In the genomic region with DNA sequence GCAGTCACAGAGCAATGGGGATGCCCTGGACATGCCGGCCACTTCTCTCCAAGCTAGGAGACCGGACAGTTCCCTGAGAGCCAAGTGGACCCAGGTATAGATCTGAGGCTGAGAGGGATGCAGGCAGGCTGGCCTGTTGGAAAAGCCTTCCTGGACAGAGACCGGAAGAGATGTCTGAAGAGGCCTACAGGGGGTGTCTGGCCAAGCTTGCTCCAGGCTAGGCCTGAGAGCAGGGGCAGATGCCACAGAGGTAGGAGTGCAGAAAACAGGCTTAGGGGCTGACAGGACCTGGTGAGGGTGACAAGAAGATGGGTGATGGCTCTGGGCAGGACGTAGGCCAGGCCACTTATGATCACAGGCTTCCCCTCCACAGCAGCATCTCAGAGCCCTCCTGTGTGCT, we compare ENCODE assay signal across 15 cellular contexts. TPM values are rescaled to one million over a fixed set of nuclear protein-coding genes. Genes with fewer than 3 reads are reported as not detected.
DNase-seq lines count a peak whose midpoint lies in the region; ATAC-seq, FAIRE-seq and TF ChIP-seq lines count a peak whose summit lies in the region.
"Had no signal": no experiment of that assay in that cellular context is flagged by ENCODE, and none has a peak within 500 bp of the region (broad histone marks: within the 10 kb centered on the region; RNA-seq: fewer than 3 reads in every experiment).

No MANE protein-coding gene starts in this region.

- no peaks in the 10 kb centered on the region for H4K20me1 ChIP-seq in GM23338 (replicated peaks; ENCODE audit: insufficient read depth)
- H4K20me1 ChIP-seq in K562 (replicated peaks; ENCODE audit: control insufficient read depth, insufficient read depth, low read length) = 0 out of 2 replicates have a peak, but pooled peaks cover 4% of the 10 kb centered on the region

- CTCF ChIA-PET in K562 (lab: Yijun Ruan, JAX; ENCODE audit: low intra/inter-chr PET ratio) = no interaction called here

- H3K9me3 ChIP-seq in K562 (replicated peaks; ENCODE audit: control insufficient read depth, insufficient read depth, low read depth, low read length) (no peaks in the 10 kb centered on the region), ovary (no peaks in the 10 kb centered on the region), suprapubic skin (no peaks in the 10 kb centered on the region)

- H3K36me3 ChIP-seq in GM23338 (ENCODE audit: insufficient read depth) (no peaks in the 10 kb centered on the region), K562 (ENCODE audit: control insufficient read depth, insufficient read depth, low read length) (peaks cover 9% of the 10 kb centered on the region; the same call in 2 of the 3 replicates), ovary (no peaks in the 10 kb centered on the region), suprapubic skin (peaks cover 23% of the 10 kb centered on the region)

- peaks cover 4% of the 10 kb centered on the region for H3K27me3 Mint-ChIP-seq in GM23338 (ENCODE audit: insufficient read depth, low read depth, poor library complexity)
- H3K27me3 Mint-ChIP-seq: CD4-positive, alpha-beta T cell had no signal

- H3F3A ChIP-seq in GM23338 (replicated peaks; ENCODE audit: low read depth) = no peaks in the 10 kb centered on the region

- H3K27ac ChIP-seq in GM23338 (ENCODE audit: low read depth) (no peak overlapping the region), K562 (ENCODE audit: extremely low read depth, low read depth, low read length) (no peak overlapping the region), ovary (no peak overlapping the region), suprapubic skin (no peak overlapping the region)
- H3K27ac ChIP-seq: GM23248 had no signal

- intact Hi-C loops in K562 (cut with micrococcal nuclease) (no loop called here), ovary (cut with DNase I) (no loop called here)

- TF ChIP-seq CTCF in GM23338 (conservative IDR thresholded peaks at IDR 0.05; ENCODE audit: low read depth in 2 of 2) (no peak), K562 (IDR thresholded peaks at IDR 0.05 in 2 of 3, conservative IDR thresholded peaks at IDR 0.05 in 1 of 3; ENCODE audit: insufficient read depth in 2 of 3, low read depth in 1 of 3, low read length in 3 of 3) (no peak), ovary (IDR thresholded peaks at IDR 0.05) (no peak), suprapubic skin (IDR thresholded peaks at IDR 0.05) (no peak)

- H3K9me2 ChIP-seq in GM23338 (ENCODE audit: insufficient read depth) = no peaks in the 10 kb centered on the region

- H3K4me1 Mint-ChIP-seq in GM23338 = no peaks in the 10 kb centered on the region
- H3K4me1 Mint-ChIP-seq in stimulated activated effector memory CD8-positive, alpha-beta T cell treated with anti-CD3 and anti-CD28 coated beads, Interleukin-12 subunit alpha, Interleukin-12 subunit beta, amount 100 ng/mL, for 72 hours = no peaks in the 10 kb centered on the region

- H2AFZ ChIP-seq in GM23338 (no peak overlapping the region), K562 (ENCODE audit: low read depth, low read length) (no peak overlapping the region)
- H2AFZ ChIP-seq: GM23248 had no signal

- 77% methylated on average over 4 of the region's 4 CpGs for WGBS in K562 (ENCODE audit: insufficient coverage, low coverage, missing lambda C conversion rate)
- WGBS in ovary, 3 donors = 92 to 97% (median 92%) methylated on average over 4 of the region's 4 CpGs
- 92% methylated on average over 3 of the region's 4 CpGs for WGBS in suprapubic skin

- no peaks in the 10 kb centered on the region for H3K79me2 ChIP-seq in GM23338 (replicated peaks; ENCODE audit: insufficient read depth)
- no peaks in the 10 kb centered on the region for H3K79me2 ChIP-seq in K562 (ENCODE audit: control insufficient read depth, insufficient read depth, low read length)

- no peak overlapping the region for H3K4me3 ChIP-seq in GM23338
- no peak overlapping the region for H3K4me3 ChIP-seq in K562
- H3K4me3 ChIP-seq in ovary = no peak overlapping the region
- H3K4me3 ChIP-seq in suprapubic skin = no peak overlapping the region
- H3K4me3 ChIP-seq: GM12878, GM23248 had no signal

- H3K27ac Mint-ChIP-seq in GM23338 = no peak overlapping the region; the same call in 1 of the 2 replicates
- H3K27ac Mint-ChIP-seq in stimulated activated effector memory CD8-positive, alpha-beta T cell treated with anti-CD3 and anti-CD28 coated beads, Interleukin-12 subunit alpha, Interleukin-12 subunit beta, amount 100 ng/mL, for 72 hours = peak overlapping the region; percentile 14
- H3K27ac Mint-ChIP-seq: CD4-positive, alpha-beta T cell had no signal

- H3K4me1 ChIP-seq in GM23338 (ENCODE audit: insufficient read depth) (no peaks in the 10 kb centered on the region), K562 (replicated peaks in 1 of 2; ENCODE audit: control insufficient read depth in 2 of 2, insufficient read depth in 2 of 2, low read length in 2 of 2) (peaks cover 0 to 3% of the 10 kb centered on the region in 2 experiments; a peak in 2 of 5 replicates), ovary (ENCODE audit: insufficient read depth) (no peaks in the 10 kb centered on the region), suprapubic skin (no peaks in the 10 kb centered on the region)

- H3K9me1 ChIP-seq in K562 (ENCODE audit: control insufficient read depth, insufficient read depth, low read length) = peaks cover 3% of the 10 kb centered on the region

- no peak overlapping the region for H3K4me2 ChIP-seq in GM23338
- no peak overlapping the region for H3K4me2 ChIP-seq in K562 (ENCODE audit: insufficient read depth, low read length)

- TF ChIP-seq POLR2A in K562 (conservative IDR thresholded peaks at IDR 0.05) = no peak
- TF ChIP-seq POLR2A in ovary (IDR thresholded peaks at IDR 0.05) = no peak
- TF ChIP-seq POLR2A in suprapubic skin (IDR thresholded peaks at IDR 0.05) = no peak

- no peaks in the 10 kb centered on the region; the same call in 2 of the 3 replicates for H3K9me3 Mint-ChIP-seq in GM23338
- H3K9me3 Mint-ChIP-seq in stimulated activated effector memory CD8-positive, alpha-beta T cell treated with anti-CD3 and anti-CD28 coated beads, Interleukin-12 subunit alpha, Interleukin-12 subunit beta, amount 100 ng/mL, for 72 hours = no peaks in the 10 kb centered on the region
- H3K9me3 Mint-ChIP-seq: CD4-positive, alpha-beta T cell had no signal

- in situ Hi-C loops in K562 (cut with MboI) = no loop called here

- H3K4me3 Mint-ChIP-seq in GM23338 = no peak overlapping the region
- H3K4me3 Mint-ChIP-seq in stimulated activated effector memory CD8-positive, alpha-beta T cell treated with anti-CD3 and anti-CD28 coated beads, Interleukin-12 subunit alpha, Interleukin-12 subunit beta, amount 100 ng/mL, for 72 hours = no peak overlapping the region
- H3K4me3 Mint-ChIP-seq: CD4-positive, alpha-beta T cell had no signal

- no peaks in the 10 kb centered on the region for H3K36me3 Mint-ChIP-seq in GM23338 (ENCODE audit: low read depth)
- no peaks in the 10 kb centered on the region for H3K36me3 Mint-ChIP-seq in stimulated activated effector memory CD8-positive, alpha-beta T cell treated with anti-CD3 and anti-CD28 coated beads, Interleukin-12 subunit alpha, Interleukin-12 subunit beta, amount 100 ng/mL, for 72 hours

- H3K9ac ChIP-seq in K562 (ENCODE audit: insufficient read depth in 1 of 2, low read depth in 2 of 2, low read length in 2 of 2) = no peak overlapping the region
- H3K9ac ChIP-seq: GM23248 had no signal

- no TSS peak for BruUV-seq in K562 (replicated peaks; lab: Mats Ljungman, UMichigan)

- no peaks in the 10 kb centered on the region for H3K27me3 ChIP-seq in GM23338 (ENCODE audit: insufficient read depth)
- H3K27me3 ChIP-seq in K562 (ENCODE audit: control insufficient read depth in 2 of 2, insufficient read depth in 2 of 2, low read length in 2 of 2) = no peaks in the 10 kb centered on the region
- no peaks in the 10 kb centered on the region for H3K27me3 ChIP-seq in ovary
- H3K27me3 ChIP-seq in suprapubic skin = no peaks in the 10 kb centered on the region

- TF ChIP-seq EP300 in K562 (IDR thresholded peaks at IDR 0.05; ENCODE audit: low read length) (no peak), ovary (IDR thresholded peaks at IDR 0.05) (no peak), suprapubic skin (IDR thresholded peaks at IDR 0.05) (no peak)

- POLR2A ChIA-PET in K562 (lab: Yijun Ruan, JAX) = interaction anchor here (0.6 to 1.1 kb wide), 2 partner anchors 9 to 11 kb away, joined by 3 read pairs; no protein-coding TSS in a partner anchor

- DNase-seq in GM23338 (ENCODE audit: low spot score) (no peak), K562 (ENCODE audit: extremely low read depth in 1 of 4, low spot score in 3 of 4) (no peak), ovary (no peak), suprapubic skin (ENCODE audit: low spot score in 2 of 2) (no peak)
- DNase-seq in stimulated activated effector memory CD8-positive, alpha-beta T cell treated with anti-CD3 and anti-CD28 coated beads, Interleukin-12 subunit alpha, Interleukin-12 subunit beta, amount 100 ng/mL, for 72 hours (ENCODE audit: low spot score in 2 of 2) = no peak
- DNase-seq in activated naive CD4-positive, alpha-beta T cell treated with Interleukin-2 at 50 U/mL for 16 hours = no peak
- DNase-seq: 8988T; Calu3; CD4-positive, alpha-beta T cell; DMS79; GM23248; H7 had no signal

- ATAC-seq in GM23338 = peak; percentile 57
- ATAC-seq in K562 = peak; percentile 50
- peak; percentile 14 for ATAC-seq in esophagus mucosa
- no peak for ATAC-seq in stimulated activated effector memory CD8-positive, alpha-beta T cell treated with anti-CD3 and anti-CD28 coated beads, Interleukin-12 subunit alpha, Interleukin-12 subunit beta, amount 100 ng/mL, for 72 hours
- ATAC-seq: GM12878 had no signal

- FAIRE-seq in K562 (lab: Jason Lieb, UNC) = no peak
- FAIRE-seq: GM12878, GM18507 had no signal

- no peak for TF ChIP-seq RAD21 in K562 (CRISPR knock-in tag; conservative IDR thresholded peaks at IDR 0.05 in 1 of 2, IDR thresholded peaks at IDR 0.05 in 1 of 2)

RNA-seq across cellular contexts. Expression of gene ARL6IP4, which starts 30.2 kb away (rescaled TPM):
- 68.7 and 85.5 TPM in 2 replicates for total RNA-seq in GM23338 (2014; rRNA removed; shearing (Covaris generic))
- 169 and 176 TPM in 2 replicates for polyA plus RNA-seq in GM23338 (2016; fragmentation: Nextera tagmentation; extraction: Ambion mirVana)
- total RNA-seq in K562 (2011; cell fraction: chromatin; rRNA removed; ENCODE audit: low replicate concordance) = 69.3 and 160 TPM in 2 replicates
- 133 and 147 TPM in 2 replicates for total RNA-seq in K562 (2011; cell fraction: nucleolus; rRNA removed)
- total RNA-seq in K562 (2011; cell fraction: nucleoplasm; rRNA removed) = 86.5 and 106 TPM in 2 replicates
- total RNA-seq in K562 (2014; rRNA removed) = 224 and 280 TPM in 2 replicates
- total RNA-seq in K562 (2014; rRNA removed; fragmentation: Illumina TruSeq; extraction: Trizol) = 78.1 and 91.2 TPM in 2 replicates
- total RNA-seq in K562 (2015; rRNA removed; fragmentation: Illumina TruSeq; extraction: Trizol) = 171 and 180 TPM in 2 replicates
- total RNA-seq in K562 (2021) = 164 and 167 TPM in 2 replicates
- polyA plus RNA-seq in K562 (2011; rRNA removed) = 128 and 132 TPM in 2 replicates
- 110 and 136 TPM in 2 replicates for polyA plus RNA-seq in K562 (2011; cell fraction: cytosol; rRNA removed)
- 328 and 373 TPM in 2 replicates for polyA plus RNA-seq in K562 (2011; cell fraction: nucleus; rRNA removed)
- 163 and 245 TPM in 2 replicates for polyA plus RNA-seq in K562 (2012)
- polyA plus RNA-seq in K562 (2014; fragmentation: Illumina TruSeq; extraction: Trizol) = 151 and 170 TPM in 2 replicates
- 1 to 10 TPM; 2.4 to 4.8 TPM for polyA plus RNA-seq in K562 (2014; fragmentation: Nextera tagmentation; extraction: Ambion mirVana)
- 242 and 255 TPM in 2 replicates for polyA plus RNA-seq in K562 (2014; rRNA removed)
- polyA minus RNA-seq in K562 (2011; rRNA and poly(A)+ RNA removed) = 33.8 and 41.5 TPM in 2 replicates
- 34.7 and 36.8 TPM in 2 replicates for polyA minus RNA-seq in K562 (2011; cell fraction: cytosol; rRNA and poly(A)+ RNA removed)
- 21.8 and 31.0 TPM in 2 replicates for polyA minus RNA-seq in K562 (2011; cell fraction: nucleus; rRNA and poly(A)+ RNA removed)
- 134 TPM for total RNA-seq in esophagus mucosa
- 100 to 1,000 TPM; 158 to 216 (median 192) TPM for total RNA-seq in ovary
- 100 to 1,000 TPM in 1 of 2 donors, 10 to 100 TPM in 1; 65.4 to 313 TPM for polyA plus RNA-seq in ovary
- total RNA-seq in suprapubic skin = 100 to 1,000 TPM in 3 of 4 donors, 10 to 100 TPM in 1; 87.5 to 149 (median 114) TPM

RNA-seq across cellular contexts. Expression of gene OGFOD2, which starts 35.6 kb away (rescaled TPM):
- 11.6 and 16.1 TPM in 2 replicates for total RNA-seq in GM23338 (2014; rRNA removed; shearing (Covaris generic))
- polyA plus RNA-seq in GM23338 (2016; fragmentation: Nextera tagmentation; extraction: Ambion mirVana) = 13.1 and 14.3 TPM in 2 replicates
- 71.5 and 173 TPM in 2 replicates for total RNA-seq in K562 (2011; cell fraction: chromatin; rRNA removed; ENCODE audit: low replicate concordance)
- 98.1 and 99.0 TPM in 2 replicates for total RNA-seq in K562 (2011; cell fraction: nucleolus; rRNA removed)
- 61.3 and 107 TPM in 2 replicates for total RNA-seq in K562 (2011; cell fraction: nucleoplasm; rRNA removed)
- 39.0 and 40.3 TPM in 2 replicates for total RNA-seq in K562 (2014; rRNA removed)
- 5.9 and 6.4 TPM in 2 replicates for total RNA-seq in K562 (2014; rRNA removed; fragmentation: Illumina TruSeq; extraction: Trizol)
- 18.5 and 21.4 TPM in 2 replicates for total RNA-seq in K562 (2015; rRNA removed; fragmentation: Illumina TruSeq; extraction: Trizol)
- total RNA-seq in K562 (2021) = 51.7 and 63.0 TPM in 2 replicates
- polyA plus RNA-seq in K562 (2011; rRNA removed) = 27.6 and 38.3 TPM in 2 replicates
- 40.5 and 99.8 TPM in 2 replicates for polyA plus RNA-seq in K562 (2011; cell fraction: cytosol; rRNA removed)
- polyA plus RNA-seq in K562 (2011; cell fraction: nucleus; rRNA removed) = 261 and 270 TPM in 2 replicates
- 24.6 and 74.9 TPM in 2 replicates for polyA plus RNA-seq in K562 (2012)
- 13.5 and 29.6 TPM in 2 replicates for polyA plus RNA-seq in K562 (2014; fragmentation: Illumina TruSeq; extraction: Trizol)
- polyA plus RNA-seq in K562 (2014; fragmentation: Nextera tagmentation; extraction: Ambion mirVana) = 1 to 10 TPM; 1.4 to 3.8 TPM
- 86.0 and 111 TPM in 2 replicates for polyA plus RNA-seq in K562 (2014; rRNA removed)
- 15.9 and 19.8 TPM in 2 replicates for polyA minus RNA-seq in K562 (2011; rRNA and poly(A)+ RNA removed)
- polyA minus RNA-seq in K562 (2011; cell fraction: cytosol; rRNA and poly(A)+ RNA removed) = 16.9 and 19.2 TPM in 2 replicates
- polyA minus RNA-seq in K562 (2011; cell fraction: nucleus; rRNA and poly(A)+ RNA removed) = 54.3 and 67.5 TPM in 2 replicates
- 14.7 TPM for total RNA-seq in esophagus mucosa
- total RNA-seq in ovary = 10 to 100 TPM; 10.6 to 17.6 (median 16.8) TPM
- 10 to 100 TPM in 1 of 2 donors, 1 to 10 TPM in 1; 1.4 to 17.1 TPM for polyA plus RNA-seq in ovary
- 10 to 100 TPM in 3 of 4 donors, 1 to 10 TPM in 1; 9.9 to 27.0 (median 13.5) TPM for total RNA-seq in suprapubic skin

RNA-seq across cellular contexts. Expression of gene ABCB9, which starts 44.4 kb away (rescaled TPM):
- 7.0 and 7.7 TPM in 2 replicates for total RNA-seq in GM23338 (2014; rRNA removed; shearing (Covaris generic))
- 1.2 and 1.4 TPM in 2 replicates for polyA plus RNA-seq in GM23338 (2016; fragmentation: Nextera tagmentation; extraction: Ambion mirVana)
- 28.0 and 68.9 TPM in 2 replicates for total RNA-seq in K562 (2011; cell fraction: chromatin; rRNA removed; ENCODE audit: low replicate concordance)
- total RNA-seq in K562 (2011; cell fraction: nucleolus; rRNA removed) = 41.1 and 52.0 TPM in 2 replicates
- 34.1 and 35.2 TPM in 2 replicates for total RNA-seq in K562 (2011; cell fraction: nucleoplasm; rRNA removed)
- total RNA-seq in K562 (2014; rRNA removed) = 9.6 and 10.5 TPM in 2 replicates
- 3.9 and 4.3 TPM in 2 replicates for total RNA-seq in K562 (2014; rRNA removed; fragmentation: Illumina TruSeq; extraction: Trizol)
- total RNA-seq in K562 (2015; rRNA removed; fragmentation: Illumina TruSeq; extraction: Trizol) = 6.2 and 6.5 TPM in 2 replicates
- 12.0 and 12.6 TPM in 2 replicates for total RNA-seq in K562 (2021)
- 6.3 and 6.5 TPM in 2 replicates for polyA plus RNA-seq in K562 (2011; rRNA removed)
- 5.8 and 12.1 TPM in 2 replicates for polyA plus RNA-seq in K562 (2011; cell fraction: cytosol; rRNA removed)
- polyA plus RNA-seq in K562 (2011; cell fraction: nucleus; rRNA removed) = 10.8 and 22.9 TPM in 2 replicates
- polyA plus RNA-seq in K562 (2012) = 5.0 and 6.9 TPM in 2 replicates
- 4.2 and 5.7 TPM in 2 replicates for polyA plus RNA-seq in K562 (2014; fragmentation: Illumina TruSeq; extraction: Trizol)
- under 1 TPM; 0.20 to 0.31 TPM for polyA plus RNA-seq in K562 (2014; fragmentation: Nextera tagmentation; extraction: Ambion mirVana)
- 7.6 and 7.9 TPM in 2 replicates for polyA plus RNA-seq in K562 (2014; rRNA removed)
- 8.5 and 9.6 TPM in 2 replicates for polyA minus RNA-seq in K562 (2011; rRNA and poly(A)+ RNA removed)
- polyA minus RNA-seq in K562 (2011; cell fraction: cytosol; rRNA and poly(A)+ RNA removed) = 6.6 and 9.7 TPM in 2 replicates
- 13.3 and 14.7 TPM in 2 replicates for polyA minus RNA-seq in K562 (2011; cell fraction: nucleus; rRNA and poly(A)+ RNA removed)
- total RNA-seq in esophagus mucosa = 4.9 TPM
- total RNA-seq in ovary = 10 to 100 TPM in 2 of 7 donors, 1 to 10 TPM in 5; 4.1 to 14.3 (median 6.9) TPM
- polyA plus RNA-seq in ovary = 1 to 10 TPM; 1.7 to 3.4 TPM
- total RNA-seq in suprapubic skin = 1 to 10 TPM; 2.7 to 9.5 (median 7.4) TPM
